In the genomic region with DNA sequence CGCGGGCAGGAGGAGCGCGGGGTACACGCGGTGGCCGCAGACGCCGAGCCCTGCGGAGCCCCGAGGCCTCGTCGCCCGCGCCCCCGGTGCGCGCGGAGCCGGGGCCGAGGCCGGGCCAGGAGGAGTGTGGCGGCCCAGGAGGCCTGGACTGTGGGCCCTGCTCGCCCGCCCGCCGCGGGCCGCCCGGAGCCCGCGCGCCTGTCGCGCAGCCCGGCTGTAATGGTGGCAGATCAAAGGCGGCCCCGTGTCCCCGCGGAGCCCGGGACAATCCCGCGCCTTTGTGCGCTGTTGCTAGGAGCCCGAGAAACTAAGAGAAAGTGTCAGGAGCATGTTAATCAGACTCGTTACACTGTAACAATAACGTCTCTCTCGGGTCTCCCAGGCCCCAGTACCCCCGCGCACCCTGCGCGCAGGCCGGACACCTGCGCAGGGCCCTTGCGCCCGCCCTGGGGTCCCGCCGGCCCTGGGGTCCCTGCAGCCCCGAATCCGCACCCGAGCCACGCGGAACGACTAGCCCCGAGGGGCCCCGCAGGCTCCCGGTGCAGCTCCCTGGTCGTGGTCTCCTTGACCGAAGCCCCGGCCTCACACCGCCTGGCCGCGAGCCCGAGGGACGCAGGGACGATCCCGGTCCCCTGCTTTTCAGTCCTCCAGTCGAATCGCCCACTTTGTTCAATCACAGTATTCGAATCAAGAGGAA, we compare ENCODE assay signal across 10 cellular contexts.
A peak's percentile ranks its signal among the peaks of the same experiment; 100 is the strongest.
DNase-seq lines count a peak whose midpoint lies in the region; ATAC-seq and TF ChIP-seq lines count a peak whose summit lies in the region.
"Had no signal": no experiment of that assay in that cellular context is flagged by ENCODE, and none has a peak within 500 bp of the region (broad histone marks: within the 10 kb centered on the region; RNA-seq: fewer than 3 reads in every experiment).

No MANE protein-coding gene starts in this region.

- no peak overlapping the region for H3K23ac ChIP-seq in mesendoderm (ENCODE audit: low read length)

- H3K27ac ChIP-seq in caudate nucleus (ENCODE audit: low read depth, low read length), result peak overlapping the region; percentile 76
- no peak overlapping the region for H3K27ac ChIP-seq in mesendoderm (ENCODE audit: low read depth, low read length)
- no peak overlapping the region for H3K27ac ChIP-seq in transverse colon

- peaks cover 2% of the 10 kb centered on the region for H3K36me3 Mint-ChIP-seq in activated naive CD4-positive, alpha-beta T cell treated with anti-CD3 and anti-CD28 coated beads, Interleukin-2, amount 10 ng/mL, durations not matched to agents 7 days and 5 days

- H3K79me2 ChIP-seq in mesendoderm (ENCODE audit: control insufficient read depth, insufficient read depth, low read length), result no peaks in the 10 kb centered on the region

- no peak for TF ChIP-seq CTCF in transverse colon (IDR thresholded peaks at IDR 0.05)

- H3K9me3 ChIP-seq in transverse colon, result no peaks in the 10 kb centered on the region

- H4K8ac ChIP-seq in mesendoderm (ENCODE audit: low read depth, low read length), result no peak overlapping the region

- H3K36me3 ChIP-seq in mesendoderm (ENCODE audit: control insufficient read depth, insufficient read depth, low read length) (no peaks in the 10 kb centered on the region), transverse colon (no peaks in the 10 kb centered on the region)

- TF ChIP-seq POLR2A in transverse colon (IDR thresholded peaks at IDR 0.05), result no peak

- intact Hi-C loops in transverse colon (cut with DNase I; ENCODE audit: low total_unique reads), result no loop called here

- no peak overlapping the region for H3K56ac ChIP-seq in mesendoderm (ENCODE audit: low read length)

- no peak overlapping the region for H3K4me2 ChIP-seq in mesendoderm (ENCODE audit: low read length)

- peak overlapping the region; percentile 5 for H3K9ac ChIP-seq in mesendoderm (ENCODE audit: low read length)

- no peak overlapping the region for H3K4ac ChIP-seq in mesendoderm (ENCODE audit: low read depth, low read length)

- peak overlapping the region; percentile 54 for H3K18ac ChIP-seq in mesendoderm (ENCODE audit: low read length)

- H2AK5ac ChIP-seq in mesendoderm (ENCODE audit: low read length), result no peak overlapping the region

- no peaks in the 10 kb centered on the region for H3K9me3 Mint-ChIP-seq in activated naive CD4-positive, alpha-beta T cell treated with anti-CD3 and anti-CD28 coated beads, Interleukin-2, amount 10 ng/mL, durations not matched to agents 7 days and 5 days

- peak overlapping the region; percentile 26 for H3K4me3 Mint-ChIP-seq in activated naive CD4-positive, alpha-beta T cell treated with anti-CD3 and anti-CD28 coated beads, Interleukin-2, amount 10 ng/mL, durations not matched to agents 7 days and 5 days
- H3K4me3 Mint-ChIP-seq: nephron progenitor cell had no signal

- H4K5ac ChIP-seq in mesendoderm (ENCODE audit: low read length), result no peak overlapping the region

- no CpG with 5 or more reads among the region's 80 CpGs for WGBS in mesendoderm (ENCODE audit: extremely low coverage, insufficient coverage, low lambda C conversion rate)
- 40 to 100% methylated on average over 1 to 79 of the region's 80 CpGs for WGBS in transverse colon (ENCODE audit: low coverage in 1 of 2), 2 donors

- ATAC-seq in HG03097 (IDR thresholded peaks at IDR 0.05; ENCODE audit: low FRiP score, unreplicated experiment), result no peak

- H3K79me1 ChIP-seq in mesendoderm (ENCODE audit: low read length), result no peaks in the 10 kb centered on the region

- no peaks in the 10 kb centered on the region for H3K4me1 ChIP-seq in mesendoderm (ENCODE audit: control insufficient read depth, low read depth, low read length)
- H3K4me1 ChIP-seq in transverse colon, result peaks cover 0 to 18% (median 12%) of the 10 kb centered on the region in 4 donors

- H3K4me3 ChIP-seq in mesendoderm (ENCODE audit: low read length), result no peak overlapping the region
- peak overlapping the region in 3 of 4 donors; percentile 32 to 56 (median 36) for H3K4me3 ChIP-seq in transverse colon

- no peak for DNase-seq in activated naive CD4-positive, alpha-beta T cell treated with anti-CD3 and anti-CD28 coated beads, Interleukin-2, amount 10 ng/mL, durations not matched to agents 7 days and 5 days
- DNase-seq in activated naive CD4-positive, alpha-beta T cell treated with anti-CD3 and anti-CD28 coated beads, Interleukin-2, amount 50 U/mL, for 16 hours, result no peak
- DNase-seq in caudate nucleus (lab: John Stamatoyannopoulos, UW) (peak in 21 of 61 donors; percentile 7 to 51 (median 18)), mesendoderm (peak; percentile 52), transverse colon (no peak), kidney glomerular epithelial cell (lab: John Stamatoyannopoulos, UW) (no peak), NCI-H1436 treated with DMSO at 0.1 percent for 48 hours (lab: John Stamatoyannopoulos, UW) (no peak)
- DNase-seq: nephron progenitor cell, RPMI8226 had no signal

- H3K4me1 Mint-ChIP-seq in activated naive CD4-positive, alpha-beta T cell treated with anti-CD3 and anti-CD28 coated beads, Interleukin-2, amount 10 ng/mL, durations not matched to agents 7 days and 5 days, result peaks cover 22% of the 10 kb centered on the region

- H3K27me3 ChIP-seq in mesendoderm (ENCODE audit: insufficient read depth, low read length, poor library complexity) (peaks cover 9% of the 10 kb centered on the region), transverse colon (peaks cover 62% of the 10 kb centered on the region)

- CTCF ChIA-PET in activated naive CD4-positive, alpha-beta T cell treated with anti-CD3 and anti-CD28 coated beads, Interleukin-2, amount 10 ng/mL, durations not matched to agents 7 days and 5 days (lab: Charles Lee), result interaction anchor here (1.2 to 4.9 kb wide), 2 partner anchors 10 to 239 kb away, joined by 3 to 25 read pairs; no protein-coding TSS in a partner anchor

- peaks cover 76% of the 10 kb centered on the region for H3K27me3 Mint-ChIP-seq in activated naive CD4-positive, alpha-beta T cell treated with anti-CD3 and anti-CD28 coated beads, Interleukin-2, amount 10 ng/mL, durations not matched to agents 7 days and 5 days

- no peak overlapping the region for H2BK5ac ChIP-seq in mesendoderm (ENCODE audit: low read length)

- in situ Hi-C loops in transverse colon (cut with MboI; ENCODE audit: low pct_ligation_motif_present in 1 of 4, low pct_unique_long_range_greater_than_20kb in 1 of 4, low sequenced_read_pairs in 3 of 4), result no loop called here

- TF ChIP-seq EP300 in transverse colon (IDR thresholded peaks at IDR 0.05; ENCODE audit: low read depth), result no peak

- H2BK15ac ChIP-seq in mesendoderm (replicated peaks; ENCODE audit: low read depth), result no peak overlapping the region

- no peak overlapping the region for H3K27ac Mint-ChIP-seq in activated naive CD4-positive, alpha-beta T cell treated with anti-CD3 and anti-CD28 coated beads, Interleukin-2, amount 10 ng/mL, durations not matched to agents 7 days and 5 days
- H3K27ac Mint-ChIP-seq: nephron progenitor cell had no signal

- H2BK120ac ChIP-seq in mesendoderm (ENCODE audit: low read depth, low read length), result no peak overlapping the region
